ENCODE assay signal across 15 cellular contexts in genomic region chr13:35354305-35354704, GRCh38.
"Had no signal": no experiment of that assay in that cellular context is flagged by ENCODE, and none has a peak within 500 bp of the region (broad histone marks: within the 10 kb centered on the region; RNA-seq: fewer than 3 reads in every experiment).

No MANE protein-coding gene starts in this region.

- H3K27ac Mint-ChIP-seq: IgD-negative memory B cell had no signal

- H3K27me3 Mint-ChIP-seq: IgD-negative memory B cell had no signal

- H3K4me3 Mint-ChIP-seq: IgD-negative memory B cell had no signal

- DNase-seq: Kasumi-1, MM.1S, NCI-H1092 treated with DMSO at 0.1 percent for 48 hours, NCI-H1436, NCI-H187, NCI-H2029, NCI-H2081 treated with DMSO at 0.1 percent for 48 hours, NCI-H2227 treated with DMSO at 0.1 percent for 48 hours, NCI-H524, NCI-H526 treated with DMSO at 0.1 percent for 48 hours, NCI-H774, PC-3, SHP77 treated with DMSO at 0.1 percent for 48 hours, SJCRH30 had no signal
